Comparison of ENCODE assay signal across 9 cellular contexts in genomic region chr1:187264995-187265602, GRCh38.
DNase-seq lines count a peak whose midpoint lies in the region; ATAC-seq and TF ChIP-seq lines count a peak whose summit lies in the region.
"Had no signal": no experiment of that assay in that cellular context is flagged by ENCODE, and none has a peak within 500 bp of the region (broad histone marks: within the 10 kb centered on the region; RNA-seq: fewer than 3 reads in every experiment).

No MANE protein-coding gene starts in this region.

- no peaks in the 10 kb centered on the region for H3K36me3 ChIP-seq in H7 (replicated peaks; ENCODE audit: control insufficient read depth, insufficient read depth, low read length)
- no peaks in the 10 kb centered on the region for H3K36me3 ChIP-seq in adrenal gland (replicated peaks in 1 of 2)

- peak; percentile 8 for DNase-seq in H7
- DNase-seq in NCI-H2227 (lab: John Stamatoyannopoulos, UW; ENCODE audit: unreplicated experiment), result peak; percentile 77
- peak; percentile 16 to 67 (median 21) for DNase-seq in adrenal gland
- DNase-seq in kidney tubule cell (ENCODE audit: low spot score), result peak; percentile 53
- DNase-seq in activated T-cell treated with anti-CD3 and anti-CD28 coated beads, Interleukin-2, amount 50 U/mL, for 1 hour, result no peak
- no peak for DNase-seq in left colon

- H3K27ac ChIP-seq in 22Rv1, result no peak overlapping the region
- H3K27ac ChIP-seq in adrenal gland, result no peak overlapping the region

- TF ChIP-seq POLR2A in adrenal gland (IDR thresholded peaks at IDR 0.05), result no peak

- no peaks in the 10 kb centered on the region for H3K4me1 ChIP-seq in adrenal gland (replicated peaks in 1 of 2)

- 41 to 51% (median 46%) methylated on average over 4 of the region's 4 CpGs for WGBS in adrenal gland, 4 donors

- no peak for ATAC-seq in GM19467 (IDR thresholded peaks at IDR 0.05; ENCODE audit: unreplicated experiment)
- ATAC-seq in left colon, result no peak
- ATAC-seq: activated T-cell treated with anti-CD3 and anti-CD28 coated beads, Interleukin-2, amount 50 U/mL, for 72 hours had no signal

- TF ChIP-seq CTCF in 22Rv1 (IDR thresholded peaks at IDR 0.05) (peak; percentile 92), adrenal gland (IDR thresholded peaks at IDR 0.05) (peak in 3 of 6 experiments; percentile 9 to 24 (median 22))

- intact Hi-C loops in adrenal gland (cut with DNase I) (no loop called here), left colon (cut with DNase I, micrococcal nuclease) (no loop called here)

- H3K27me3 ChIP-seq in H7 (ENCODE audit: control insufficient read depth, insufficient read depth, low read length) (no peaks in the 10 kb centered on the region), adrenal gland (no peaks in the 10 kb centered on the region)

- H3K4me3 ChIP-seq in H7 (ENCODE audit: insufficient read depth, low read depth, low read length) (no peak overlapping the region), adrenal gland (no peak overlapping the region)

- H3K9me3 ChIP-seq in adrenal gland (replicated peaks in 1 of 3), result no peaks in the 10 kb centered on the region

Comparison
In these comparisons a context has a peak if more than half of its experiments do, and no peak if none do; other contexts are left out.
1. DNase-seq: peak in H7 (single experiment), NCI-H2227 (single experiment), adrenal gland (7 of 7) and kidney tubule cell (single experiment); none in activated T-cell treated with anti-CD3 and anti-CD28 coated beads, Interleukin-2, amount 50 U/mL, for 1 hour (single experiment) and left colon (0 of 2).